ENCODE assay signal across 8 cellular contexts in the genomic region with DNA sequence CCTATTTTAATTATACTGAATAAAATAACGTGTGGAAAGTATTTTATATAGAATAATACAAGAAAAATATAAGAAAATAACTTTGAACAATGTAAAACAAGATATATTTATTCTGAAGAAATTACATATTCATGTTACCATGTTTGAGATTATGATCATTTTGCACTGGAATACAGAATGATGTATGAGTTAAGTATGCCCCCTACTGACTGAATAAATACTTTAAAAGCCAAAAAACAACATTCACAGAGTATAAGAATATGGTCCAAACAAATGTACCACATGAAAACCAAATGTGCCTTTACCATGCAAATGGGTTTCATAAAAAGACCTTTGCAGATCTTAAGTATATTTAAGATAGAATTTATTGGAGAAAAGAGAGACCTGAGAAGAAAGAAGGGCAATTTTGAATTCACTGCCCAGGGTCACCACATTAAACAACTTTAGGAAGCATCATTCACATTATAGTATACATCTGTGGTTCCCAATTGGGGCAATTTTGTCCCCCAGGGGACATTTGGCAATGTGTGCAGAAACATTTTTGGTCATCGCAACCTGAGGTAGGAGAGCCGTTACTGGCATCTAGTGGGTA.
DNase-seq lines count a peak whose midpoint lies in the region; FAIRE-seq and TF ChIP-seq lines count a peak whose summit lies in the region.
"Had no signal": no experiment of that assay in that cellular context is flagged by ENCODE, and none has a peak within 500 bp of the region (broad histone marks: within the 10 kb centered on the region; RNA-seq: fewer than 3 reads in every experiment).

No MANE protein-coding gene starts in this region.

- H3K36me3 ChIP-seq in astrocyte (ENCODE audit: insufficient read depth, low read length) = no peaks in the 10 kb centered on the region

- in situ Hi-C loops in KBM-7 (cut with MboI; ENCODE audit: low pct_unique_long_range_greater_than_20kb, low sequenced_read_pairs) (loop anchor here (25.0 kb wide), 2 partner anchors 311 to 636 kb away; no protein-coding TSS in a partner anchor), GM13976 (cut with MboI; ENCODE audit: low sequenced_read_pairs, unreplicated experiment) (loop anchor here (25.0 kb wide), 1 partner anchor 611 kb away; no protein-coding TSS in a partner anchor)

- FAIRE-seq in G401.6 (lab: Jason Lieb, UNC) (peak; percentile 93), astrocyte (lab: Jason Lieb, UNC) (no peak)

- no peak overlapping the region for H3K27ac ChIP-seq in astrocyte (ENCODE audit: low read depth, low read length)
- H3K27ac ChIP-seq: SJSA1 had no signal

- no peaks in the 10 kb centered on the region for H3K9me3 Mint-ChIP-seq in astrocyte (ENCODE audit: unreplicated experiment)
- H3K9me3 Mint-ChIP-seq in mesothelial cell of epicardium = peaks cover 21% of the 10 kb centered on the region

- no peaks in the 10 kb centered on the region for H3K27me3 ChIP-seq in astrocyte (ENCODE audit: insufficient read depth, low read length)
- H3K27me3 ChIP-seq: SJSA1 had no signal

- H3K27me3 Mint-ChIP-seq in astrocyte (ENCODE audit: low read depth, unreplicated experiment) = no peaks in the 10 kb centered on the region
- no peaks in the 10 kb centered on the region for H3K27me3 Mint-ChIP-seq in mesothelial cell of epicardium (ENCODE audit: low read depth)

- H3K9ac ChIP-seq in astrocyte (ENCODE audit: low read length) = no peak overlapping the region

- H4K20me1 ChIP-seq in astrocyte (ENCODE audit: insufficient read depth, low read length) = no peaks in the 10 kb centered on the region

- no peak overlapping the region for H3K4me3 ChIP-seq in astrocyte (ENCODE audit: insufficient read depth, low read depth, low read length)
- H3K4me3 ChIP-seq: SJSA1 had no signal

- DNase-seq in KBM-7 = peak; percentile 54
- DNase-seq in astrocyte (ENCODE audit: low read depth) = peak; percentile 3
- no peak for DNase-seq in mesothelial cell of epicardium (ENCODE audit: low spot score in 2 of 2, unreplicated experiment in 2 of 2)
- DNase-seq in GM13976 (ENCODE audit: low spot score) = no peak
- DNase-seq in stimulated activated CD4-positive, alpha-beta T cell treated with anti-CD3 and anti-CD28 coated beads, Interleukin-4, amount 100 ng/mL, for 1 hour = no peak
- no peak for DNase-seq in activated effector memory CD4-positive, alpha-beta T cell treated with Interleukin-2 at 50 U/mL for 16 hours

- H3K4me1 ChIP-seq in astrocyte (ENCODE audit: insufficient read depth, low read length) = no peaks in the 10 kb centered on the region
- H3K4me1 ChIP-seq: SJSA1 had no signal

- no peaks in the 10 kb centered on the region for H3K4me1 Mint-ChIP-seq in astrocyte (ENCODE audit: low read depth, unreplicated experiment)
- H3K4me1 Mint-ChIP-seq in mesothelial cell of epicardium = no peaks in the 10 kb centered on the region

- H3K4me3 Mint-ChIP-seq in astrocyte (ENCODE audit: unreplicated experiment) = no peak overlapping the region
- no peak overlapping the region for H3K4me3 Mint-ChIP-seq in mesothelial cell of epicardium

- H3K36me3 Mint-ChIP-seq in astrocyte (ENCODE audit: low read depth, unreplicated experiment) (peaks cover 14% of the 10 kb centered on the region), mesothelial cell of epicardium (peaks cover 32% of the 10 kb centered on the region)

- no peaks in the 10 kb centered on the region for H3K79me2 ChIP-seq in astrocyte (ENCODE audit: insufficient read depth, low read length)

- H3K27ac Mint-ChIP-seq in astrocyte (ENCODE audit: unreplicated experiment) (no peak overlapping the region), mesothelial cell of epicardium (no peak overlapping the region)

- H2AFZ ChIP-seq in astrocyte (ENCODE audit: low read depth, low read length) = no peak overlapping the region

- TF ChIP-seq CTCF in astrocyte (IDR thresholded peaks at IDR 0.05; ENCODE audit: insufficient read depth, low read depth, low read length) = peak; percentile 13
- peak; percentile 30 for TF ChIP-seq CTCF in mesothelial cell of epicardium (IDR thresholded peaks at IDR 0.05; ENCODE audit: unreplicated experiment)
- no peak for TF ChIP-seq CTCF in GM13976 (IDR thresholded peaks at IDR 0.05; ENCODE audit: borderline replicate concordance, control extremely low read depth, extremely low read depth, insufficient read depth, missing control alignments)

- no peak overlapping the region for H3K4me2 ChIP-seq in astrocyte (ENCODE audit: low read length)

- H3K9me3 ChIP-seq in astrocyte (ENCODE audit: insufficient read depth, low read depth, low read length) = no peaks in the 10 kb centered on the region
- H3K9me3 ChIP-seq: SJSA1 had no signal

Comparison
In these comparisons a context has a peak if more than half of its experiments do, and no peak if none do; other contexts are left out.
1. DNase-seq: peak in KBM-7 (single experiment) and astrocyte (single experiment); none in mesothelial cell of epicardium (0 of 2), GM13976 (single experiment), stimulated activated CD4-positive, alpha-beta T cell treated with anti-CD3 and anti-CD28 coated beads, Interleukin-4, amount 100 ng/mL, for 1 hour (single experiment) and activated effector memory CD4-positive, alpha-beta T cell treated with Interleukin-2 at 50 U/mL for 16 hours (single experiment).